Comparison of ENCODE assay signal across 8 cellular contexts in genomic region chr3:186746008-186746407, GRCh38. TPM values are rescaled to one million over a fixed set of nuclear protein-coding genes. Genes with fewer than 3 reads are reported as not detected.
DNase-seq lines count a peak whose midpoint lies in the region; ATAC-seq and TF ChIP-seq lines count a peak whose summit lies in the region.

No MANE protein-coding gene starts in this region.

- H3K27me3 ChIP-seq in brain microvascular endothelial cell (replicated peaks): no peaks in the 10 kb centered on the region

- in situ Hi-C loops in KBM-7 (cut with MboI; ENCODE audit: low pct_unique_long_range_greater_than_20kb, low sequenced_read_pairs): no loop called here
- in situ Hi-C loops in brain microvascular endothelial cell (cut with HindIII; ENCODE audit: low pct_ligation_motif_present, low sequenced_read_pairs): no loop called here

- no peaks in the 10 kb centered on the region for H3K36me3 ChIP-seq in brain microvascular endothelial cell (replicated peaks)

- TF ChIP-seq CTCF in brain microvascular endothelial cell (IDR thresholded peaks at IDR 0.05; ENCODE audit: low read depth, low read length, missing control alignments): no peak

- peak; percentile 82 for DNase-seq in AG08395 (ENCODE audit: low spot score)
- DNase-seq in KBM-7: peak; percentile 89
- DNase-seq in brain microvascular endothelial cell: peak; percentile 64
- DNase-seq in left lobe of liver (ENCODE audit: low spot score): peak; percentile 54
- no peak for DNase-seq in activated T-cell treated with anti-CD3 and anti-CD28 coated beads for 4 hours
- DNase-seq in NCI-H2107 (lab: John Stamatoyannopoulos, UW): no peak
- no peak for DNase-seq in COLO668 (lab: John Stamatoyannopoulos, UW; ENCODE audit: unreplicated experiment)

- no peak overlapping the region for H3K27ac ChIP-seq in brain microvascular endothelial cell

- H3K4me3 ChIP-seq in brain microvascular endothelial cell (ENCODE audit: low read depth, low read length): no peak overlapping the region

- ATAC-seq in left lobe of liver (peak; percentile 66), GM18517 (IDR thresholded peaks at IDR 0.05; ENCODE audit: unreplicated experiment) (no peak)

RNA-seq across cellular contexts. Expression of gene KNG1, which starts 28.8 kb away (rescaled TPM):
- total RNA-seq in left lobe of liver: 1,019 TPM

RNA-seq across cellular contexts. Expression of gene EIF4A2, which starts 37.4 kb away (rescaled TPM):
- 143 TPM for total RNA-seq in left lobe of liver

Comparison
In these comparisons a context has a peak if more than half of its experiments do, and no peak if none do; other contexts are left out.
1. DNase-seq: peak in AG08395 (single experiment), KBM-7 (single experiment), brain microvascular endothelial cell (single experiment) and left lobe of liver (single experiment); none in activated T-cell treated with anti-CD3 and anti-CD28 coated beads for 4 hours (single experiment), NCI-H2107 (single experiment) and COLO668 (single experiment).